In the genomic region with DNA sequence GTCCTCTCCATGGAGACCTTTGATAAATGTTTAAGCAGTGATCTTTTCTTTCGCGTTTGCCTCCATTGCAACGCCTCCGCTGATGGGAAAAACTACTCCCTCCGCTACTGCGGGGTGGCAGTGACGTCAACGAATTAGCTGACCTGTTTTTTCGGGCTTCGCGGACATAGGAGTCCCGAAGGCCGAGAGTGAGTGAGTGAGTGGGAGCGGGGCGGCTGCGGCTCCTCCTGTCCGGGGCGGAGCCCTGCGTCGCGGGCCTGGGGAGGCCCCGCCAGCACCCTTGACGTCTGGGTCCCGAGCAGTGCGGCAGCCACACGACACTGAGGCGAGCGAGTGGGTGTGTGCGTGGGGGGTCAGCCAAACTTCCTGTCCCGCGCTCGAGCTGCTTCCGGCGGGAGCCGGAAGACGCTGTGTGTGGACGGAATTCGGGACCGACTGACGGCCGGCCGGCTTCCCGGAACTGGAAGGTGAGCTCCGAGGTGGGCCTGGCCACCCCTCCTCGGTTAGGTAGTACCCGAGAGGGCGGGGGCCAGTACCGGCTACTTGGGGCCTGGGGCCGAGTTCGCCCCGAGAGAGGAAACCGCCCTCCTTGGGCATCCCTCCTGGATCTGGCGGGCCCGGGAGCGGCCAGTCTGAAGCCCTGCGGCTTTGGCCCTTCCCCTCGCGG, we compare ENCODE assay signal across 8 cellular contexts. TPM values are rescaled to one million over a fixed set of nuclear protein-coding genes. Genes with fewer than 3 reads are reported as not detected.
DNase-seq lines count a peak whose midpoint lies in the region; ATAC-seq, FAIRE-seq and TF ChIP-seq lines count a peak whose summit lies in the region.

ZNF410 (plus strand) TSS at position 411 of the 667 bp plus-strand sequence. CDS start 5,317 bp downstream, outside the sequence.

- no peaks in the 10 kb centered on the region for H3K27me3 ChIP-seq in psoas muscle (ENCODE audit: insufficient read depth in 3 of 3, low read length in 2 of 3)

- H3K4me3 ChIP-seq in psoas muscle = peak within 1 kb of the TSS; percentile 89

- H3K9me3 ChIP-seq in psoas muscle = no peaks in the 10 kb centered on the region

- peak; percentile 99 for FAIRE-seq in urothelium cell line (lab: Jason Lieb, UNC)

- 0% methylated on average over 56 to 58 of the region's 58 CpGs for WGBS in psoas muscle, 3 donors

- DNase-seq in NCI-H187 (lab: John Stamatoyannopoulos, UW) = peak; percentile 62 to 78
- DNase-seq in T-helper 2 cell = peak; percentile 67 to 93 (median 90)
- DNase-seq in left ventricle myocardium superior = peak; percentile 97
- DNase-seq in psoas muscle = peak; percentile 95 to 97
- peak; percentile 100 for DNase-seq in urothelium cell line (ENCODE audit: low spot score)

- intact Hi-C loops in left ventricle myocardium superior (cut with micrococcal nuclease) = no loop called here
- intact Hi-C loops in psoas muscle (cut with DNase I) = loop anchor here in 1 of 2 donors (5.0 kb wide), 1 partner anchor 99 kb away; no protein-coding TSS in a partner anchor

- TF ChIP-seq CTCF in psoas muscle (IDR thresholded peaks at IDR 0.05) = no peak

- H3K4me1 ChIP-seq in psoas muscle = peaks cover 15% of the 10 kb centered on the region

- H3K27ac ChIP-seq in angular gyrus (ENCODE audit: low read depth, low read length) (peak within 1 kb of the TSS; percentile 87), psoas muscle (peak within 1 kb of the TSS; percentile 94)

- peaks cover 0 to 12% of the 10 kb centered on the region in 2 donors for H3K36me3 ChIP-seq in psoas muscle (ENCODE audit: insufficient read depth in 1 of 2, low read depth in 1 of 2)

- ATAC-seq in GM18498 (IDR thresholded peaks at IDR 0.05; ENCODE audit: unreplicated experiment) (peak; percentile 98), HG02938 (IDR thresholded peaks at IDR 0.05; ENCODE audit: unreplicated experiment) (peak; percentile 86), left ventricle myocardium superior (peak; percentile 99), psoas muscle (peak; percentile 98 to 99 (median 98))

RNA-seq across cellular contexts. Expression of gene ZNF410, which starts in this region (rescaled TPM):
- total RNA-seq in left ventricle myocardium superior (18.5 TPM), psoas muscle (10 to 100 TPM; 13.1 to 22.7 (median 21.1) TPM)
- polyA plus RNA-seq in psoas muscle = 10 to 100 TPM; 16.0 to 40.6 (median 26.9) TPM

Comparison
In these comparisons a context has a peak if more than half of its experiments do, and no peak if none do; other contexts are left out.
1. Peak in every context shown above with its lines: DNase-seq, ATAC-seq, H3K4me3 ChIP-seq and H3K27ac ChIP-seq.